11 cellular contexts compared by ENCODE assay signal in genomic region chr2:96049049-96049916, GRCh38. TPM values are rescaled to one million over a fixed set of nuclear protein-coding genes. Genes with fewer than 3 reads are reported as not detected.
DNase-seq lines count a peak whose midpoint lies in the region; ATAC-seq and TF ChIP-seq lines count a peak whose summit lies in the region.
"Not testable (repeated sequence)": the region's sequence is repeated elsewhere in the genome, so short reads cannot be mapped to it uniquely, and the experiment has no call there.
"Had no signal": no experiment of that assay in that cellular context is flagged by ENCODE, and none has a peak within 500 bp of the region (broad histone marks: within the 10 kb centered on the region; RNA-seq: fewer than 3 reads in every experiment).

No MANE protein-coding gene starts in this region.

- H3K4me3 ChIP-seq in Caco-2 (ENCODE audit: low read depth, low read length); NB4 (ENCODE audit: low read depth, low read length); choroid plexus epithelial cell (ENCODE audit: low read depth, low read length); left lung: not testable (repeated sequence)

- H3K27ac Mint-ChIP-seq in Caco-2 (ENCODE audit: unreplicated experiment); activated CD8-positive, alpha-beta T cell treated with anti-CD3 and anti-CD28 coated beads, Interleukin-2, amount 10 ng/mL, durations not matched to agents 7 days and 5 days; progenitor cell of endocrine pancreas: not testable (repeated sequence)

- H3K36me3 ChIP-seq in Caco-2 (ENCODE audit: control insufficient read depth, insufficient read depth, low read length); left lung: not testable (repeated sequence)

- not testable (repeated sequence) for H3K27me3 ChIP-seq in Caco-2 (replicated peaks; ENCODE audit: control insufficient read depth, insufficient read depth, low read length); left lung

- not testable (repeated sequence) for TF ChIP-seq CTCF in Caco-2 (IDR thresholded peaks at IDR 0.05; ENCODE audit: insufficient read depth in 1 of 2, low read depth in 1 of 2, low read length in 1 of 2, severe bottlenecking in 1 of 2, unreplicated experiment in 1 of 2); NB4 (IDR thresholded peaks at IDR 0.05; ENCODE audit: low read depth, low read length); choroid plexus epithelial cell (conservative IDR thresholded peaks at IDR 0.05; ENCODE audit: low read depth, low read length); left lung (IDR thresholded peaks at IDR 0.05)
- TF ChIP-seq CTCF in progenitor cell of endocrine pancreas (IDR thresholded peaks at IDR 0.05; ENCODE audit: unreplicated experiment) = peak; percentile 8

- not testable (repeated sequence) for BruUV-seq in Caco-2 (replicated peaks; lab: Mats Ljungman, UMichigan)

- not testable (repeated sequence) for H3K27me3 Mint-ChIP-seq in Caco-2 (ENCODE audit: insufficient read depth, unreplicated experiment); activated CD8-positive, alpha-beta T cell treated with anti-CD3 and anti-CD28 coated beads, Interleukin-2, amount 10 ng/mL, durations not matched to agents 7 days and 5 days (ENCODE audit: low read depth); progenitor cell of endocrine pancreas

- H3K27ac ChIP-seq in left lung = not testable (repeated sequence)
- H3K27ac ChIP-seq in substantia nigra (ENCODE audit: low read depth, low read length, poor library complexity, severe bottlenecking) = peak overlapping the region; percentile 55

- intact Hi-C loops in Caco-2 (cut with micrococcal nuclease; ENCODE audit: unreplicated experiment); cardiac septum (cut with DNase I); left lung (cut with DNase I): not testable (repeated sequence)

- H3K4me3 Mint-ChIP-seq in Caco-2 (ENCODE audit: unreplicated experiment); activated CD8-positive, alpha-beta T cell treated with anti-CD3 and anti-CD28 coated beads, Interleukin-2, amount 10 ng/mL, durations not matched to agents 7 days and 5 days; progenitor cell of endocrine pancreas (ENCODE audit: low read depth): not testable (repeated sequence)

- not testable (repeated sequence) for TF ChIP-seq POLR2A in NB4 (IDR thresholded peaks at IDR 0.05; ENCODE audit: extremely low read depth, insufficient read length)

- DNase-seq in Caco-2 = peak; percentile 49 to 51
- peak; percentile 12 for DNase-seq in NB4 (ENCODE audit: low read depth)
- not testable (repeated sequence) for DNase-seq in activated CD8-positive, alpha-beta T cell treated with anti-CD3 and anti-CD28 coated beads, Interleukin-2, amount 10 ng/mL, durations not matched to agents 7 days and 5 days; left lung; progenitor cell of endocrine pancreas (ENCODE audit: low spot score, unreplicated experiment); substantia nigra (lab: John Stamatoyannopoulos, UW)
- peak; percentile 8 for DNase-seq in choroid plexus epithelial cell (ENCODE audit: low read depth)
- DNase-seq in cardiac septum (ENCODE audit: low spot score) = peak; percentile 20

- H3K36me3 Mint-ChIP-seq in Caco-2 (ENCODE audit: insufficient read depth, unreplicated experiment); activated CD8-positive, alpha-beta T cell treated with anti-CD3 and anti-CD28 coated beads, Interleukin-2, amount 10 ng/mL, durations not matched to agents 7 days and 5 days (ENCODE audit: low read depth); progenitor cell of endocrine pancreas (ENCODE audit: insufficient read depth): not testable (repeated sequence)

- not testable (repeated sequence) for H3K4me1 Mint-ChIP-seq in Caco-2 (ENCODE audit: low read depth, unreplicated experiment); activated CD8-positive, alpha-beta T cell treated with anti-CD3 and anti-CD28 coated beads, Interleukin-2, amount 10 ng/mL, durations not matched to agents 7 days and 5 days (ENCODE audit: low read depth); progenitor cell of endocrine pancreas (ENCODE audit: low read depth)

- H3K4me1 ChIP-seq in Caco-2, left lung: not testable (repeated sequence)

- ATAC-seq in activated CD8-positive, alpha-beta T cell treated with anti-CD3 and anti-CD28 coated beads, Interleukin-2, amount 10 ng/mL, durations not matched to agents 7 days and 5 days = peak; percentile 39
- peak; percentile 34 for ATAC-seq in left lung

- POLR2A ChIA-PET in Caco-2 (lab: Charles Lee); activated CD8-positive, alpha-beta T cell treated with anti-CD3 and anti-CD28 coated beads, Interleukin-2, amount 10 ng/mL, durations not matched to agents 7 days and 5 days (lab: Charles Lee): not testable (repeated sequence)

- not testable (repeated sequence) for H3K9me3 ChIP-seq in Caco-2, left lung

- H3K9me3 Mint-ChIP-seq in Caco-2 (ENCODE audit: unreplicated experiment); activated CD8-positive, alpha-beta T cell treated with anti-CD3 and anti-CD28 coated beads, Interleukin-2, amount 10 ng/mL, durations not matched to agents 7 days and 5 days (ENCODE audit: insufficient read depth); progenitor cell of endocrine pancreas (ENCODE audit: low read depth): not testable (repeated sequence)

- CTCF ChIA-PET in Caco-2 (lab: Charles Lee); activated CD8-positive, alpha-beta T cell treated with anti-CD3 and anti-CD28 coated beads, Interleukin-2, amount 10 ng/mL, durations not matched to agents 7 days and 5 days (lab: Charles Lee): not testable (repeated sequence)

RNA-seq across cellular contexts. Expression of gene GPAT2, which starts 14.6 kb away (rescaled TPM):
- not detected in 2 replicates for total RNA-seq in Caco-2 (2022)
- 1 to 10 TPM; 4.3 to 4.5 TPM for total RNA-seq in activated CD8-positive, alpha-beta T cell treated with anti-CD3 and anti-CD28 coated beads, Interleukin-2, amount 10 ng/mL, durations not matched to agents 7 days and 5 days
- total RNA-seq in cardiac septum = 6.6 TPM
- 1 to 10 TPM; 2.8 to 7.3 TPM for total RNA-seq in left lung
- total RNA-seq in progenitor cell of endocrine pancreas = not detected in 2 replicates
- total RNA-seq: hepatocyte, HT-29, myocyte had no signal

RNA-seq across cellular contexts. Expression of gene ANKRD36C, which starts 57.7 kb away (rescaled TPM):
- total RNA-seq in Caco-2 (2022) (22.6 and 28.8 TPM in 2 replicates), cardiac septum (9.2 TPM), left lung (10 to 100 TPM; 17.4 to 23.5 TPM), progenitor cell of endocrine pancreas (47.7 and 51.5 TPM in 2 replicates)
- 10 to 100 TPM; 87.5 to 95.1 TPM for total RNA-seq in activated CD8-positive, alpha-beta T cell treated with anti-CD3 and anti-CD28 coated beads, Interleukin-2, amount 10 ng/mL, durations not matched to agents 7 days and 5 days
